Comparison of ENCODE assay signal across 23 cellular contexts in the genomic region with DNA sequence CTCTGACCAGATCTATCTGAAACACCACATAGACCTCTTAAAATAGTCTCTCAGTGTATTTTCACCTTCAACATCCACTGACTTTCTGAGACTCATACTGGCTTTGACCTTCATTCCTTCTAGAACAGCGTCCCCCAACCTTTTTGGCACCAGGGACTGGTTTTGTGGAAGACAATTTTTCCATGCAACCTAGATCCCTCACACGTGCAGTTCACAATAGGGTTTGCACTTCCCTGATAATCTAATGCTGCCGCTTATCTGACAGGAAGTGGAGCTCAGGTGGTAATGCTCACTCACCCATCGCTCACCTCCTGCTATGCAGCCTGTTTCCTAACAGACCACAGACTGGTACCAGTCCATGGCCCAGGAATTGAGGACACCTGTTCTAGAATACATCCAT. TPM values are rescaled to one million over a fixed set of nuclear protein-coding genes. Genes with fewer than 3 reads are reported as not detected.
A peak's percentile ranks its signal among the peaks of the same experiment; 100 is the strongest.
DNase-seq lines count a peak whose midpoint lies in the region; ATAC-seq, FAIRE-seq and TF ChIP-seq lines count a peak whose summit lies in the region.
"Had no signal": no experiment of that assay in that cellular context is flagged by ENCODE, and none has a peak within 500 bp of the region (broad histone marks: within the 10 kb centered on the region; RNA-seq: fewer than 3 reads in every experiment).

No MANE protein-coding gene starts in this region.

- no peak overlapping the region for H3K27ac Mint-ChIP-seq in neural progenitor cell
- H3K27ac Mint-ChIP-seq: stimulated activated effector memory CD8-positive, alpha-beta T cell treated with anti-CD3 and anti-CD28 coated beads, Interleukin-12 subunit alpha, Interleukin-12 subunit beta, amount 100 ng/mL, for 72 hours had no signal

- POLR2A ChIA-PET in HepG2 (lab: Yijun Ruan, JAX): no interaction called here

- no peaks in the 10 kb centered on the region for H3K9me2 ChIP-seq in OCI-LY1 (ENCODE audit: low read depth, low read length)

- TF ChIP-seq CTCF in HepG2 (CRISPR knock-in tag; IDR thresholded peaks at IDR 0.05): no peak
- no peak for TF ChIP-seq CTCF in right lobe of liver (IDR thresholded peaks at IDR 0.05)
- TF ChIP-seq CTCF in OCI-LY1 (IDR thresholded peaks at IDR 0.05; ENCODE audit: low read length): no peak
- TF ChIP-seq CTCF in body of pancreas (IDR thresholded peaks at IDR 0.05): no peak
- no peak for TF ChIP-seq CTCF in neural progenitor cell (IDR thresholded peaks at IDR 0.05)

- no peak for FAIRE-seq in HepG2 (lab: Jason Lieb, UNC)
- peak; percentile 30 for FAIRE-seq in urothelium cell line (lab: Jason Lieb, UNC)
- FAIRE-seq: pancreas had no signal

- BruUV-seq in HepG2 (replicated peaks; lab: Mats Ljungman, UMichigan): no TSS peak

- no peaks in the 10 kb centered on the region; a peak in 1 of 5 replicates for H3K27me3 ChIP-seq in HepG2 (ENCODE audit: control insufficient read depth in 1 of 2, insufficient read depth in 2 of 2, low read length in 2 of 2)
- H3K27me3 ChIP-seq in right lobe of liver: no peaks in the 10 kb centered on the region
- no peaks in the 10 kb centered on the region for H3K27me3 ChIP-seq in OCI-LY1 (ENCODE audit: insufficient read depth, low read length)
- H3K27me3 ChIP-seq in body of pancreas: no peaks in the 10 kb centered on the region
- no peaks in the 10 kb centered on the region for H3K27me3 ChIP-seq in neural progenitor cell
- H3K27me3 ChIP-seq: adrenal gland, gastrocnemius medialis, pancreas, sigmoid colon, testis had no signal

- ATAC-seq in HepG2 (no peak), right lobe of liver (no peak), GM21576 (IDR thresholded peaks at IDR 0.05; ENCODE audit: unreplicated experiment) (no peak), body of pancreas (no peak)
- ATAC-seq: esophagus mucosa; gastrocnemius medialis; naive thymus-derived CD4-positive, alpha-beta T cell; pancreas; stimulated activated effector memory CD8-positive, alpha-beta T cell treated with anti-CD3 and anti-CD28 coated beads, Interleukin-12 subunit alpha, Interleukin-12 subunit beta, amount 100 ng/mL, for 72 hours had no signal

- no peak for TF ChIP-seq POLR2A in HepG2 (IDR thresholded peaks at IDR 0.05; ENCODE audit: insufficient read depth in 1 of 2, low read depth in 2 of 2, low read length in 2 of 2)
- TF ChIP-seq POLR2A in right lobe of liver (IDR thresholded peaks at IDR 0.05): no peak
- TF ChIP-seq POLR2A in body of pancreas (IDR thresholded peaks at IDR 0.05): no peak

- H3K4me3 ChIP-seq in HepG2 (replicated peaks in 1 of 3; ENCODE audit: insufficient read depth in 1 of 3, low read depth in 2 of 3, low read length in 3 of 3): no peak overlapping the region
- H3K4me3 ChIP-seq in right lobe of liver: no peak overlapping the region
- H3K4me3 ChIP-seq in OCI-LY1 (ENCODE audit: low read depth, low read length, poor library complexity, severe bottlenecking): no peak overlapping the region
- H3K4me3 ChIP-seq in body of pancreas: no peak overlapping the region
- no peak overlapping the region for H3K4me3 ChIP-seq in neural progenitor cell
- H3K4me3 ChIP-seq: adrenal gland, gastrocnemius medialis, GM23248, pancreas, sigmoid colon, testis had no signal

- no peaks in the 10 kb centered on the region for H3F3A ChIP-seq in OCI-LY1 (ENCODE audit: insufficient read depth, low read length)
- peaks cover 8% of the 10 kb centered on the region for H3F3A ChIP-seq in neural progenitor cell (ENCODE audit: low read depth)

- CTCF ChIA-PET in HepG2 (lab: Yijun Ruan, JAX; ENCODE audit: low intra/inter-chr PET ratio, low total read pairs): no interaction called here

- TF ChIP-seq EP300 in HepG2 (IDR thresholded peaks at IDR 0.05; ENCODE audit: low read depth in 2 of 2, low read length in 2 of 2): no peak
- TF ChIP-seq EP300 in HepG2 (CRISPR knock-in tag; IDR thresholded peaks at IDR 0.05; ENCODE audit: borderline replicate concordance): no peak

- peaks cover 27% of the 10 kb centered on the region for H3K4me1 Mint-ChIP-seq in neural progenitor cell

- H3K9ac ChIP-seq in HepG2 (ENCODE audit: insufficient read depth, low read depth, low read length) (no peak overlapping the region), OCI-LY1 (ENCODE audit: low read length) (no peak overlapping the region), neural progenitor cell (no peak overlapping the region)
- H3K9ac ChIP-seq: GM23248 had no signal

- H3K79me2 ChIP-seq in HepG2 (ENCODE audit: insufficient read depth, low read length) (peaks cover 50% of the 10 kb centered on the region), OCI-LY1 (ENCODE audit: insufficient read depth, low read length) (peaks cover 10% of the 10 kb centered on the region; the same call in 1 of the 2 replicates), neural progenitor cell (ENCODE audit: low read depth) (peaks cover 34% of the 10 kb centered on the region)

- peak overlapping the region; percentile 26; the same call in 1 of the 2 replicates for H3K4me2 ChIP-seq in HepG2 (ENCODE audit: low read depth, low read length)
- peak overlapping the region; percentile 20; the same call in 1 of the 2 replicates for H3K4me2 ChIP-seq in OCI-LY1 (ENCODE audit: low read length)
- no peak overlapping the region for H3K4me2 ChIP-seq in neural progenitor cell

- H3K9me3 ChIP-seq in HepG2 (ENCODE audit: low read length): no peaks in the 10 kb centered on the region
- no peaks in the 10 kb centered on the region for H3K9me3 ChIP-seq in right lobe of liver
- H3K9me3 ChIP-seq in OCI-LY1 (ENCODE audit: low read length): no peaks in the 10 kb centered on the region
- no peaks in the 10 kb centered on the region for H3K9me3 ChIP-seq in body of pancreas
- no peaks in the 10 kb centered on the region for H3K9me3 ChIP-seq in neural progenitor cell (ENCODE audit: low read depth)
- H3K9me3 ChIP-seq: adrenal gland, gastrocnemius medialis, pancreas, sigmoid colon, testis had no signal

- intact Hi-C loops in HepG2 (cut with micrococcal nuclease; ENCODE audit: unreplicated experiment) (no loop called here), right lobe of liver (cut with DNase I) (no loop called here), body of pancreas (cut with DNase I) (no loop called here)

- H3K36me3 ChIP-seq in HepG2 (replicated peaks in 1 of 2; ENCODE audit: control insufficient read depth in 1 of 2, insufficient read depth in 2 of 2, low read length in 2 of 2) (peaks cover 1 to 11% of the 10 kb centered on the region in 2 experiments), right lobe of liver (peaks cover 0 to 4% (median 0%) of the 10 kb centered on the region in 4 donors), OCI-LY1 (ENCODE audit: insufficient read depth, low read length) (no peaks in the 10 kb centered on the region), body of pancreas (replicated peaks in 1 of 2; ENCODE audit: insufficient read depth in 1 of 2, low read depth in 2 of 2) (no peaks in the 10 kb centered on the region), neural progenitor cell (no peaks in the 10 kb centered on the region)
- H3K36me3 ChIP-seq: adrenal gland, gastrocnemius medialis, pancreas had no signal

- H4K20me1 ChIP-seq in HepG2 (ENCODE audit: insufficient read depth, low read length): no peaks in the 10 kb centered on the region
- H4K20me1 ChIP-seq in OCI-LY1 (ENCODE audit: insufficient read depth, low read length): no peaks in the 10 kb centered on the region
- peaks cover 7% of the 10 kb centered on the region for H4K20me1 ChIP-seq in neural progenitor cell (ENCODE audit: low read depth)

- TF ChIP-seq RAD21 in HepG2 (CRISPR knock-in tag; IDR thresholded peaks at IDR 0.05): no peak

- in situ Hi-C loops in HepG2 (cut with HindIII; ENCODE audit: extremely low pct_ligation_motif_present, low pct_unique_long_range_greater_than_20kb): no loop called here

- no peak overlapping the region for H3K4me3 Mint-ChIP-seq in neural progenitor cell
- H3K4me3 Mint-ChIP-seq: stimulated activated effector memory CD8-positive, alpha-beta T cell treated with anti-CD3 and anti-CD28 coated beads, Interleukin-12 subunit alpha, Interleukin-12 subunit beta, amount 100 ng/mL, for 72 hours had no signal

- no peaks in the 10 kb centered on the region for H3K9me3 Mint-ChIP-seq in neural progenitor cell
- H3K9me3 Mint-ChIP-seq: stimulated activated effector memory CD8-positive, alpha-beta T cell treated with anti-CD3 and anti-CD28 coated beads, Interleukin-12 subunit alpha, Interleukin-12 subunit beta, amount 100 ng/mL, for 72 hours had no signal

- H3K27me3 Mint-ChIP-seq in neural progenitor cell (ENCODE audit: insufficient read depth, low read depth): peaks cover 2% of the 10 kb centered on the region
- H3K27me3 Mint-ChIP-seq: naive thymus-derived CD4-positive, alpha-beta T cell had no signal

- DNase-seq in HepG2 (ENCODE audit: low spot score) (no peak), right lobe of liver (no peak), epithelial cell of prostate (ENCODE audit: low read depth, low spot score) (no peak), urothelium cell line (ENCODE audit: low spot score) (no peak), body of pancreas (no peak), neural progenitor cell (ENCODE audit: low spot score) (no peak)
- DNase-seq: activated CD8-positive, alpha-beta memory T cell treated with anti-CD3 and anti-CD28 coated beads, Interleukin-2, amount 50 U/mL, for 48 hours; activated effector memory CD4-positive, alpha-beta T cell treated with anti-CD3 and anti-CD28 coated beads, Interleukin-2, amount 50 U/mL, for 16 hours; adrenal gland; gastrocnemius medialis; GM23248; mesenchymal stem cell; MV-4-11; naive thymus-derived CD4-positive, alpha-beta T cell; NCI-H187; pancreas; SHP77; sigmoid colon; testis had no signal

- H3K27ac ChIP-seq in HepG2 (ENCODE audit: extremely low read length, insufficient read depth, low read length) (no peak overlapping the region), right lobe of liver (no peak overlapping the region), OCI-LY1 (ENCODE audit: low read depth, low read length, poor library complexity, severe bottlenecking) (no peak overlapping the region), epithelial cell of prostate (peak overlapping the region; percentile 20), body of pancreas (no peak overlapping the region), neural progenitor cell (no peak overlapping the region)
- H3K27ac ChIP-seq: adrenal gland, gastrocnemius medialis, GM23248, pancreas, sigmoid colon, testis had no signal

- H2AFZ ChIP-seq in HepG2 (ENCODE audit: low read length) (no peak overlapping the region), OCI-LY1 (ENCODE audit: low read length) (no peak overlapping the region), neural progenitor cell (replicated peaks) (no peak overlapping the region)
- H2AFZ ChIP-seq: GM23248 had no signal

- H3K36me3 Mint-ChIP-seq in neural progenitor cell: peaks cover 3% of the 10 kb centered on the region

- WGBS in HepG2 (ENCODE audit: low lambda C conversion rate): 84% methylated on average over 4 of the region's 4 CpGs
- WGBS in right lobe of liver (ENCODE audit: insufficient coverage, low coverage, low lambda C conversion rate, missing lambda C conversion rate): 79% methylated on average over 4 of the region's 4 CpGs
- WGBS in body of pancreas, 2 donors: 44 to 52% methylated on average over 4 of the region's 4 CpGs

- peaks cover 36% of the 10 kb centered on the region for H3K4me1 ChIP-seq in HepG2 (ENCODE audit: insufficient read depth, low read length)
- peaks cover 0 to 12% (median 3%) of the 10 kb centered on the region in 4 donors for H3K4me1 ChIP-seq in right lobe of liver
- H3K4me1 ChIP-seq in OCI-LY1 (ENCODE audit: insufficient read depth, low read length, severe bottlenecking): peaks cover 28% of the 10 kb centered on the region
- H3K4me1 ChIP-seq in body of pancreas: peaks cover 28% of the 10 kb centered on the region
- peaks cover 19% of the 10 kb centered on the region for H3K4me1 ChIP-seq in neural progenitor cell

RNA-seq across cellular contexts. Expression of gene NBAS, which starts 3.2 kb away (rescaled TPM):
- total RNA-seq in HepG2 (2016; rRNA removed; fragmentation: Illumina TruSeq; extraction: Trizol): 58.7 and 61.4 TPM in 2 replicates
- 52.9 and 59.9 TPM in 2 replicates for total RNA-seq in HepG2 (2016; cell fraction: cytosol; rRNA removed; fragmentation: Illumina TruSeq; extraction: Trizol; ENCODE audit: low read depth)
- total RNA-seq in HepG2 (2016; cell fraction: insoluble cytoplasmic fraction; rRNA removed; fragmentation: Illumina TruSeq; extraction: Trizol): 56.3 and 56.6 TPM in 2 replicates
- 27.5 and 33.9 TPM in 2 replicates for total RNA-seq in HepG2 (2016; cell fraction: membrane; rRNA removed; fragmentation: Illumina TruSeq; extraction: Trizol)
- 75.6 and 80.4 TPM in 2 replicates for total RNA-seq in HepG2 (2016; cell fraction: nucleus; rRNA removed; fragmentation: Illumina TruSeq; extraction: Trizol)
- 28.8 and 33.6 TPM in 2 replicates for polyA plus RNA-seq in HepG2 (2011; rRNA removed)
- polyA plus RNA-seq in HepG2 (2011; cell fraction: cytosol; rRNA removed): 29.5 and 30.7 TPM in 2 replicates
- 23.2 and 23.7 TPM in 2 replicates for polyA plus RNA-seq in HepG2 (2011; cell fraction: nucleus; rRNA removed)
- 26.5 and 30.9 TPM in 2 replicates for polyA plus RNA-seq in HepG2 (2012)
- polyA plus RNA-seq in HepG2 (2016; cell fraction: cytosol; fragmentation: Illumina TruSeq; extraction: Trizol; ENCODE audit: low read depth): 14.7 and 16.9 TPM in 2 replicates
- polyA plus RNA-seq in HepG2 (2016; cell fraction: insoluble cytoplasmic fraction; fragmentation: Illumina TruSeq; extraction: Trizol; ENCODE audit: low read depth): 27.5 and 27.7 TPM in 2 replicates
- polyA plus RNA-seq in HepG2 (2016; cell fraction: membrane; fragmentation: Illumina TruSeq; extraction: Trizol; ENCODE audit: low read depth): 5.6 and 6.1 TPM in 2 replicates
- polyA plus RNA-seq in HepG2 (2016; cell fraction: nucleus; fragmentation: Illumina TruSeq; extraction: Trizol; ENCODE audit: insufficient read depth, low read depth): 39.1 and 42.0 TPM in 2 replicates
- polyA minus RNA-seq in HepG2 (2011; rRNA and poly(A)+ RNA removed; ENCODE audit: low replicate concordance): 55.2 and 126 TPM in 2 replicates
- polyA minus RNA-seq in HepG2 (2011; cell fraction: cytosol; rRNA and poly(A)+ RNA removed): 57.6 and 62.9 TPM in 2 replicates
- polyA minus RNA-seq in HepG2 (2011; cell fraction: nucleus; rRNA and poly(A)+ RNA removed): 102 and 117 TPM in 2 replicates
- 10 to 100 TPM; 16.1 to 21.8 (median 18.5) TPM for total RNA-seq in right lobe of liver
- total RNA-seq in body of pancreas: 10 to 100 TPM; 34.0 to 35.9 TPM
- total RNA-seq in neural progenitor cell (ENCODE audit: low replicate concordance): 58.0 and 60.2 TPM in 2 replicates

RNA-seq across cellular contexts. Expression of gene DDX1, which starts 33.7 kb away (rescaled TPM):
- total RNA-seq in HepG2 (2016; rRNA removed; fragmentation: Illumina TruSeq; extraction: Trizol) (130 and 254 TPM in 2 replicates), right lobe of liver (10 to 100 TPM; 29.7 to 43.5 (median 37.6) TPM), body of pancreas (10 to 100 TPM; 35.3 to 61.3 TPM), neural progenitor cell (ENCODE audit: low replicate concordance) (66.8 and 103 TPM in 2 replicates)
- total RNA-seq in HepG2 (2016; cell fraction: cytosol; rRNA removed; fragmentation: Illumina TruSeq; extraction: Trizol; ENCODE audit: low read depth): 20.7 and 26.0 TPM in 2 replicates
- total RNA-seq in HepG2 (2016; cell fraction: insoluble cytoplasmic fraction; rRNA removed; fragmentation: Illumina TruSeq; extraction: Trizol): 128 and 254 TPM in 2 replicates
- total RNA-seq in HepG2 (2016; cell fraction: membrane; rRNA removed; fragmentation: Illumina TruSeq; extraction: Trizol): 42.3 and 49.4 TPM in 2 replicates
- 114 and 115 TPM in 2 replicates for total RNA-seq in HepG2 (2016; cell fraction: nucleus; rRNA removed; fragmentation: Illumina TruSeq; extraction: Trizol)
- 60.9 and 81.6 TPM in 2 replicates for polyA plus RNA-seq in HepG2 (2011; rRNA removed)
- polyA plus RNA-seq in HepG2 (2011; cell fraction: cytosol; rRNA removed): 36.8 and 56.4 TPM in 2 replicates
- 33.2 and 43.2 TPM in 2 replicates for polyA plus RNA-seq in HepG2 (2011; cell fraction: nucleus; rRNA removed)
- 87.2 and 121 TPM in 2 replicates for polyA plus RNA-seq in HepG2 (2012)
- polyA plus RNA-seq in HepG2 (2016; cell fraction: cytosol; fragmentation: Illumina TruSeq; extraction: Trizol; ENCODE audit: low read depth): 17.5 and 20.7 TPM in 2 replicates
- polyA plus RNA-seq in HepG2 (2016; cell fraction: insoluble cytoplasmic fraction; fragmentation: Illumina TruSeq; extraction: Trizol; ENCODE audit: low read depth): 266 and 281 TPM in 2 replicates
- polyA plus RNA-seq in HepG2 (2016; cell fraction: membrane; fragmentation: Illumina TruSeq; extraction: Trizol; ENCODE audit: low read depth): 28.6 and 36.5 TPM in 2 replicates
- 120 and 122 TPM in 2 replicates for polyA plus RNA-seq in HepG2 (2016; cell fraction: nucleus; fragmentation: Illumina TruSeq; extraction: Trizol; ENCODE audit: insufficient read depth, low read depth)
- 15.7 and 27.0 TPM in 2 replicates for polyA minus RNA-seq in HepG2 (2011; rRNA and poly(A)+ RNA removed; ENCODE audit: low replicate concordance)
- polyA minus RNA-seq in HepG2 (2011; cell fraction: cytosol; rRNA and poly(A)+ RNA removed): 54.9 and 60.7 TPM in 2 replicates
- polyA minus RNA-seq in HepG2 (2011; cell fraction: nucleus; rRNA and poly(A)+ RNA removed): 109 and 119 TPM in 2 replicates
